Comparison of ENCODE assay signal across 2 cellular contexts in the genomic region with DNA sequence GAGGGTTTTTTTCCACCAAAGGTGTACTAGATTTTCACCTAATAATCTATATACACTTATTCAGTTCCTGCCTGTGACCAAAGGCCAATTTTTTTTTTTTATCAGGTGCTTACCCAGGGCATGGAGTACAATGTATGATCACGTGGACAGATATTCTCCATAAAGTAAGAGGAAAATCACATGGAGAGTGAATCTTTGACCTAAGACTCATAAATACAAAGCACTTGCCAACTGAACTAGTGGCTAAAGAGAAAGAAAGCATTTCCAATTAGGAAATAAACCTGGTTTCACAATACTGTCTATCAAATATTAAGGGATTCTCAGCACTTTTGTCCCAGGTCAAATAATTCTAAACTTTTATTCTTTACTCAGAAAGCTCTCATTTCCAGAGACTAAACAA.
TF ChIP-seq lines count a peak whose summit lies in the region.

No MANE protein-coding gene starts in this region.

TF ChIP-seq in liver, 16 proteins besides CTCF, POLR2A, EP300 and RAD21:
- TF ChIP-seq FOXA1 (IDR thresholded peaks at IDR 0.05) (no peak), JUND (IDR thresholded peaks at IDR 0.05) (peak in 1 of 2 donors; percentile 51), GABPA (IDR thresholded peaks at IDR 0.05 in 1 of 2, conservative IDR thresholded peaks at IDR 0.05 in 1 of 2) (peak in 1 of 2 donors; percentile 21), HNF4A (conservative IDR thresholded peaks at IDR 0.05) (peak; percentile 83 to 86), SP1 (IDR thresholded peaks at IDR 0.05) (peak; percentile 66), EGR1 (IDR thresholded peaks at IDR 0.05; ENCODE audit: low read depth in 2 of 2) (no peak), TAF1 (conservative IDR thresholded peaks at IDR 0.05) (no peak), RXRA (IDR thresholded peaks at IDR 0.05) (peak; percentile 53 to 73), HNF4G (IDR thresholded peaks at IDR 0.05) (peak; percentile 58)
- TF ChIP-seq, protein P1, sequence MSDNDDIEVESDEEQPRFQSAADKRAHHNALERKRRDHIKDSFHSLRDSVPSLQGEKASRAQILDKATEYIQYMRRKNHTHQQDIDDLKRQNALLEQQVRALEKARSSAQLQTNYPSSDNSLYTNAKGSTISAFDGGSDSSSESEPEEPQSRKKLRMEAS (IDR thresholded peaks at IDR 0.05), result peak; percentile 73

TF ChIP-seq in HepG2, 621 proteins besides CTCF, POLR2A, EP300 and RAD21:
- TF ChIP-seq NFKB2 (CRISPR knock-in tag; IDR thresholded peaks at IDR 0.05; ENCODE audit: borderline replicate concordance) (no peak), POLR2AphosphoS2 (IDR thresholded peaks at IDR 0.05; ENCODE audit: low read depth, low read length) (no peak)
TF ChIP-seq in HepG2: peak in this region for 0.
